ENCODE assay signal across 18 cellular contexts in the genomic region with DNA sequence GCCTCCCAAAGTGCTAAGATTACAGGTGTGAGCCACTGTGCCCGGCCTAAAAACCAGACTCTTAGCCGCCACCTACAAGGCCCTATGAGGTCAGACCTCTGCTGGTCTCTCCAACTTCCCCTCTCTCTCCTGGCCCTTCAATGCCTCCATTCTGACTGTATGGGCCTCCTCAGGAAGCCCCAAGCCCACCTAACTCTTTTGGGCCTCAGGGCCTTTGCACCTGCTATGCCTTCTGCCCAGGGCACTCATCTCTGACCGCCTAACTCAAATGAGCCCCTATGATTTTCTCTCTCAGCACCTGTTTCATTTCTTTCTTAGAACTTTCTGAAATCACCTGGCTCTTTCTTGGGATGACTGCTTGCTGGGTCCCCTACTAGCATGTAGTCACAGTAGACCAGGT. TPM values are rescaled to one million over a fixed set of nuclear protein-coding genes. Genes with fewer than 3 reads are reported as not detected.
DNase-seq lines count a peak whose midpoint lies in the region; ATAC-seq, FAIRE-seq and TF ChIP-seq lines count a peak whose summit lies in the region.
"Had no signal": no experiment of that assay in that cellular context is flagged by ENCODE, and none has a peak within 500 bp of the region (broad histone marks: within the 10 kb centered on the region; RNA-seq: fewer than 3 reads in every experiment).

No MANE protein-coding gene starts in this region.

- no peak for DNase-seq in left ventricle myocardium inferior
- no peak for DNase-seq in Right ventricle myocardium superior
- no peak for DNase-seq in astrocyte (ENCODE audit: low read depth)
- DNase-seq in nephron progenitor cell: no peak
- DNase-seq in gastrocnemius medialis: peak in 1 of 2 donors; percentile 21
- DNase-seq in cerebellar nuclear complex (lab: John Stamatoyannopoulos, UW): no peak
- DNase-seq in immature natural killer cell: no peak
- DNase-seq: CD4-positive, alpha-beta memory T cell; DMS79 treated with DMSO at 0.1 percent for 48 hours; GF-D8; GOT3; H7 had no signal

- peaks cover 14% of the 10 kb centered on the region for H3K36me3 Mint-ChIP-seq in astrocyte (ENCODE audit: low read depth, unreplicated experiment)
- H3K36me3 Mint-ChIP-seq in nephron progenitor cell (ENCODE audit: low read depth): peaks cover 6% of the 10 kb centered on the region
- peaks cover 0 to 3% (median 3%) of the 10 kb centered on the region in 3 donors for H3K36me3 Mint-ChIP-seq in immature natural killer cell
- H3K36me3 Mint-ChIP-seq: CD4-positive, alpha-beta memory T cell had no signal

- H3K27ac ChIP-seq in left ventricle myocardium inferior (replicated peaks) (peak overlapping the region; percentile 94), astrocyte (ENCODE audit: low read depth, low read length) (no peak overlapping the region), gastrocnemius medialis (peak overlapping the region; percentile 97 to 99 (median 98))
- H3K27ac ChIP-seq: 22Rv1, A549 had no signal

- no peak overlapping the region for H3K27ac Mint-ChIP-seq in astrocyte (ENCODE audit: unreplicated experiment)
- peak overlapping the region; percentile 13 for H3K27ac Mint-ChIP-seq in nephron progenitor cell
- peak overlapping the region in 1 of 6 donors; percentile 37 for H3K27ac Mint-ChIP-seq in immature natural killer cell
- H3K27ac Mint-ChIP-seq: CD14-positive monocyte; CD4-positive, alpha-beta memory T cell had no signal

- no peak for FAIRE-seq in astrocyte (lab: Jason Lieb, UNC)
- FAIRE-seq: A549 had no signal

- TF ChIP-seq POLR2A in gastrocnemius medialis (IDR thresholded peaks at IDR 0.05): no peak

- H4K20me1 ChIP-seq in astrocyte (ENCODE audit: insufficient read depth, low read length): no peaks in the 10 kb centered on the region
- H4K20me1 ChIP-seq: BLaER1 had no signal

- H3K27me3 Mint-ChIP-seq in astrocyte (ENCODE audit: low read depth, unreplicated experiment) (no peaks in the 10 kb centered on the region), nephron progenitor cell (ENCODE audit: low read depth, poor library complexity) (peaks cover 5% of the 10 kb centered on the region), immature natural killer cell (ENCODE audit: low read depth in 3 of 3) (no peaks in the 10 kb centered on the region)
- H3K27me3 Mint-ChIP-seq: CD4-positive, alpha-beta memory T cell had no signal

- H3K36me3 ChIP-seq in left ventricle myocardium inferior: peaks cover 15% of the 10 kb centered on the region
- no peaks in the 10 kb centered on the region for H3K36me3 ChIP-seq in astrocyte (ENCODE audit: insufficient read depth, low read length)
- no peaks in the 10 kb centered on the region for H3K36me3 ChIP-seq in gastrocnemius medialis

- H3K27me3 ChIP-seq in left ventricle myocardium inferior (ENCODE audit: low read depth) (no peaks in the 10 kb centered on the region), astrocyte (ENCODE audit: insufficient read depth, low read length) (no peaks in the 10 kb centered on the region), gastrocnemius medialis (no peaks in the 10 kb centered on the region)
- H3K27me3 ChIP-seq: BLaER1 had no signal

- H2AFZ ChIP-seq in astrocyte (ENCODE audit: low read depth, low read length): no peak overlapping the region

- intact Hi-C loops in left ventricle myocardium inferior (cut with micrococcal nuclease): no loop called here
- intact Hi-C loops in Right ventricle myocardium superior (cut with DNase I): no loop called here
- intact Hi-C loops in gastrocnemius medialis (cut with DNase I; ENCODE audit: low total_unique reads): loop anchor here (10.0 kb wide), 1 partner anchor 879 kb away; no protein-coding TSS in a partner anchor

- H3K79me2 ChIP-seq in astrocyte (ENCODE audit: insufficient read depth, low read length): no peaks in the 10 kb centered on the region

- H3K4me2 ChIP-seq in astrocyte (ENCODE audit: low read length): no peak overlapping the region
- H3K4me2 ChIP-seq: A549, BLaER1 had no signal

- no peak overlapping the region for H3K9ac ChIP-seq in astrocyte (ENCODE audit: low read length)
- H3K9ac ChIP-seq: BLaER1 had no signal

- H3K4me3 ChIP-seq in left ventricle myocardium inferior (no peak overlapping the region), astrocyte (ENCODE audit: insufficient read depth, low read depth, low read length) (no peak overlapping the region), gastrocnemius medialis (no peak overlapping the region)
- H3K4me3 ChIP-seq: A549, BLaER1 had no signal

- H3K9me3 ChIP-seq in left ventricle myocardium inferior (replicated peaks) (no peaks in the 10 kb centered on the region), astrocyte (ENCODE audit: insufficient read depth, low read depth, low read length) (no peaks in the 10 kb centered on the region), gastrocnemius medialis (no peaks in the 10 kb centered on the region)
- H3K9me3 ChIP-seq: A549, BLaER1 had no signal

- H3K4me3 Mint-ChIP-seq in astrocyte (ENCODE audit: unreplicated experiment) (peak overlapping the region; percentile 4), nephron progenitor cell (no peak overlapping the region), immature natural killer cell (no peak overlapping the region)
- H3K4me3 Mint-ChIP-seq: CD14-positive monocyte; CD4-positive, alpha-beta memory T cell had no signal

- H3K4me1 Mint-ChIP-seq in astrocyte (ENCODE audit: low read depth, unreplicated experiment): no peaks in the 10 kb centered on the region
- peaks cover 1% of the 10 kb centered on the region for H3K4me1 Mint-ChIP-seq in nephron progenitor cell
- peaks cover under 1 to 1% of the 10 kb centered on the region in 2 donors for H3K4me1 Mint-ChIP-seq in immature natural killer cell

- in situ Hi-C loops in gastrocnemius medialis (cut with MboI; ENCODE audit: low sequenced_read_pairs in 4 of 4): loop anchor here in 2 of 4 donors (25.0 kb wide), 1 partner anchor 181 kb away; no protein-coding TSS in a partner anchor

- TF ChIP-seq CTCF in left ventricle myocardium inferior (IDR thresholded peaks at IDR 0.05; ENCODE audit: borderline replicate concordance) (no peak), astrocyte (IDR thresholded peaks at IDR 0.05; ENCODE audit: insufficient read depth, low read depth, low read length) (no peak), nephron progenitor cell (IDR thresholded peaks at IDR 0.05) (no peak), gastrocnemius medialis (IDR thresholded peaks at IDR 0.05 in 4 of 5, conservative IDR thresholded peaks at IDR 0.05 in 1 of 5) (no peak)

- H3K4me1 ChIP-seq in left ventricle myocardium inferior (peaks cover 51% of the 10 kb centered on the region), astrocyte (ENCODE audit: insufficient read depth, low read length) (no peaks in the 10 kb centered on the region), gastrocnemius medialis (peaks cover 36 to 42% of the 10 kb centered on the region in 2 donors)
- H3K4me1 ChIP-seq: A549 had no signal

- ATAC-seq in Right ventricle myocardium superior (ENCODE audit: poor library complexity) (no peak), gastrocnemius medialis (no peak), HG02852 (IDR thresholded peaks at IDR 0.05; ENCODE audit: unreplicated experiment) (no peak)
- ATAC-seq: A549, HCT116 had no signal

- H3K9me3 Mint-ChIP-seq in astrocyte (ENCODE audit: unreplicated experiment): no peaks in the 10 kb centered on the region
- no peaks in the 10 kb centered on the region for H3K9me3 Mint-ChIP-seq in nephron progenitor cell
- no peaks in the 10 kb centered on the region for H3K9me3 Mint-ChIP-seq in immature natural killer cell
- H3K9me3 Mint-ChIP-seq: CD4-positive, alpha-beta memory T cell had no signal

RNA-seq across cellular contexts. Expression of gene WIZ, which starts 6.4 kb away (rescaled TPM):
- total RNA-seq in left ventricle myocardium inferior (25.3 TPM), Right ventricle myocardium superior (21.9 TPM), astrocyte (43.8 and 45.3 TPM in 2 replicates), gastrocnemius medialis (10 to 100 TPM; 28.0 to 40.6 (median 32.5) TPM)
- polyA plus RNA-seq in immature natural killer cell: 1 to 10 TPM in 1 of 3 donors, under 1 TPM in 1, not detected in 1; 0.78 to 1.5 TPM

RNA-seq across cellular contexts. Expression of gene RASAL3, which starts 21.0 kb away (rescaled TPM):
- total RNA-seq in left ventricle myocardium inferior: 1.5 TPM
- 0.65 TPM for total RNA-seq in Right ventricle myocardium superior
- total RNA-seq in astrocyte: 0.14 TPM in 1 of 2 replicates, not detected in the other
- 1 to 10 TPM in 1 of 4 donors, under 1 TPM in 2, not detected in 1; 0.36 to 1.6 (median 0.38) TPM for total RNA-seq in gastrocnemius medialis
- 100 to 1,000 TPM in 1 of 3 donors, 10 to 100 TPM in 2; 71.5 to 114 (median 89.1) TPM for polyA plus RNA-seq in immature natural killer cell
- total RNA-seq: H7 had no signal
- polyA plus RNA-seq: A549 had no signal

RNA-seq across cellular contexts. Expression of gene AKAP8L, which starts 24.5 kb away (rescaled TPM):
- total RNA-seq in left ventricle myocardium inferior: 74.5 TPM
- total RNA-seq in Right ventricle myocardium superior: 74.5 TPM
- 101 and 105 TPM in 2 replicates for total RNA-seq in astrocyte
- total RNA-seq in gastrocnemius medialis: 100 to 1,000 TPM in 1 of 4 donors, 10 to 100 TPM in 3; 69.3 to 142 (median 85.6) TPM
- 10 to 100 TPM; 28.4 to 58.5 (median 29.6) TPM for polyA plus RNA-seq in immature natural killer cell

RNA-seq across cellular contexts. Expression of gene PGLYRP2, which starts 36.0 kb away (rescaled TPM):
- total RNA-seq in left ventricle myocardium inferior (not detected), Right ventricle myocardium superior (not detected), astrocyte (not detected in 2 replicates), gastrocnemius medialis (not detected)
- polyA plus RNA-seq in immature natural killer cell: under 1 TPM in 2 of 3 donors, not detected in 1; 0.10 to 0.17 TPM
- total RNA-seq: H7 had no signal
- polyA plus RNA-seq: A549 had no signal
